Comparison of ENCODE assay signal across 9 cellular contexts in genomic region chr12:46209165-46209564, GRCh38. TPM values are rescaled to one million over a fixed set of nuclear protein-coding genes. Genes with fewer than 3 reads are reported as not detected.
DNase-seq lines count a peak whose midpoint lies in the region; ATAC-seq and TF ChIP-seq lines count a peak whose summit lies in the region.
"Had no signal": no experiment of that assay in that cellular context is flagged by ENCODE, and none has a peak within 500 bp of the region (broad histone marks: within the 10 kb centered on the region; RNA-seq: fewer than 3 reads in every experiment).

No MANE protein-coding gene starts in this region.

- H3K4me3 ChIP-seq in fibroblast of pulmonary artery (replicated peaks; ENCODE audit: low read depth, low read length): no peak overlapping the region
- H3K4me3 ChIP-seq: psoas muscle had no signal

- no peak overlapping the region for H3K4me3 Mint-ChIP-seq in activated naive CD4-positive, alpha-beta T cell treated with anti-CD3 and anti-CD28 coated beads, Interleukin-2, amount 10 ng/mL, durations not matched to agents 7 days and 5 days

- ATAC-seq in HG02798 (IDR thresholded peaks at IDR 0.05; ENCODE audit: poor library complexity, unreplicated experiment): no peak
- ATAC-seq in GM21529 (IDR thresholded peaks at IDR 0.05; ENCODE audit: unreplicated experiment): no peak

- H3K9me3 Mint-ChIP-seq in activated naive CD4-positive, alpha-beta T cell treated with anti-CD3 and anti-CD28 coated beads, Interleukin-2, amount 10 ng/mL, durations not matched to agents 7 days and 5 days: no peaks in the 10 kb centered on the region

- peak overlapping the region; percentile 85 for H3K27ac Mint-ChIP-seq in activated naive CD4-positive, alpha-beta T cell treated with anti-CD3 and anti-CD28 coated beads, Interleukin-2, amount 10 ng/mL, durations not matched to agents 7 days and 5 days

- CTCF ChIA-PET in activated naive CD4-positive, alpha-beta T cell treated with anti-CD3 and anti-CD28 coated beads, Interleukin-2, amount 10 ng/mL, durations not matched to agents 7 days and 5 days (lab: Charles Lee): interaction anchor here (1.0 to 1.2 kb wide), 3 partner anchors 61 to 84 kb away, joined by 3 read pairs; no protein-coding TSS in a partner anchor

- in situ Hi-C loops in SK-MEL-5 (cut with HindIII; ENCODE audit: low pct_unique_long_range_greater_than_20kb, low sequenced_read_pairs): no loop called here

- DNase-seq in activated naive CD4-positive, alpha-beta T cell treated with anti-CD3 and anti-CD28 coated beads, Interleukin-2, amount 10 ng/mL, durations not matched to agents 7 days and 5 days: no peak
- no peak for DNase-seq in activated naive CD4-positive, alpha-beta T cell treated with anti-CD3 and anti-CD28 coated beads, Interleukin-2, amount 50 U/mL, for 16 hours
- DNase-seq in SK-MEL-5 (ENCODE audit: low read depth, low spot score) (peak; percentile 49), fibroblast of pulmonary artery (ENCODE audit: low read depth) (peak; percentile 31), stromal cell of bone marrow (ENCODE audit: low read depth) (peak; percentile 47)
- no peak for DNase-seq in activated CD4-positive, alpha-beta T cell treated with anti-CD3 and anti-CD28 coated beads for 4 hours

- peaks cover 86% of the 10 kb centered on the region for H3K36me3 Mint-ChIP-seq in activated naive CD4-positive, alpha-beta T cell treated with anti-CD3 and anti-CD28 coated beads, Interleukin-2, amount 10 ng/mL, durations not matched to agents 7 days and 5 days

- no peaks in the 10 kb centered on the region for H3K27me3 Mint-ChIP-seq in activated naive CD4-positive, alpha-beta T cell treated with anti-CD3 and anti-CD28 coated beads, Interleukin-2, amount 10 ng/mL, durations not matched to agents 7 days and 5 days

- TF ChIP-seq CTCF in fibroblast of pulmonary artery (IDR thresholded peaks at IDR 0.05; ENCODE audit: low read length, missing control alignments): no peak

- H3K4me1 Mint-ChIP-seq in activated naive CD4-positive, alpha-beta T cell treated with anti-CD3 and anti-CD28 coated beads, Interleukin-2, amount 10 ng/mL, durations not matched to agents 7 days and 5 days: peaks cover 66% of the 10 kb centered on the region

RNA-seq across cellular contexts. Expression of gene SLC38A1, which starts 59.7 kb away (rescaled TPM):
- 3.1 and 3.5 TPM in 2 replicates for total RNA-seq in SK-MEL-5 (2014; rRNA removed; shearing (Covaris generic))
- 2.4 and 3.3 TPM in 2 replicates for polyA plus RNA-seq in SK-MEL-5 (2015; cell fraction: cytosol; rRNA removed)
- 2.9 and 3.7 TPM in 2 replicates for polyA plus RNA-seq in SK-MEL-5 (2015; cell fraction: nucleus; rRNA removed)

Comparison
In these comparisons a context has a peak if more than half of its experiments do, and no peak if none do; other contexts are left out.
1. DNase-seq: peak in SK-MEL-5 (single experiment), fibroblast of pulmonary artery (single experiment) and stromal cell of bone marrow (single experiment); none in activated naive CD4-positive, alpha-beta T cell treated with anti-CD3 and anti-CD28 coated beads, Interleukin-2, amount 10 ng/mL, durations not matched to agents 7 days and 5 days (single experiment), activated naive CD4-positive, alpha-beta T cell treated with anti-CD3 and anti-CD28 coated beads, Interleukin-2, amount 50 U/mL, for 16 hours (single experiment) and activated CD4-positive, alpha-beta T cell treated with anti-CD3 and anti-CD28 coated beads for 4 hours (0 of 2).